ENCODE assay signal across 8 cellular contexts in the genomic region with DNA sequence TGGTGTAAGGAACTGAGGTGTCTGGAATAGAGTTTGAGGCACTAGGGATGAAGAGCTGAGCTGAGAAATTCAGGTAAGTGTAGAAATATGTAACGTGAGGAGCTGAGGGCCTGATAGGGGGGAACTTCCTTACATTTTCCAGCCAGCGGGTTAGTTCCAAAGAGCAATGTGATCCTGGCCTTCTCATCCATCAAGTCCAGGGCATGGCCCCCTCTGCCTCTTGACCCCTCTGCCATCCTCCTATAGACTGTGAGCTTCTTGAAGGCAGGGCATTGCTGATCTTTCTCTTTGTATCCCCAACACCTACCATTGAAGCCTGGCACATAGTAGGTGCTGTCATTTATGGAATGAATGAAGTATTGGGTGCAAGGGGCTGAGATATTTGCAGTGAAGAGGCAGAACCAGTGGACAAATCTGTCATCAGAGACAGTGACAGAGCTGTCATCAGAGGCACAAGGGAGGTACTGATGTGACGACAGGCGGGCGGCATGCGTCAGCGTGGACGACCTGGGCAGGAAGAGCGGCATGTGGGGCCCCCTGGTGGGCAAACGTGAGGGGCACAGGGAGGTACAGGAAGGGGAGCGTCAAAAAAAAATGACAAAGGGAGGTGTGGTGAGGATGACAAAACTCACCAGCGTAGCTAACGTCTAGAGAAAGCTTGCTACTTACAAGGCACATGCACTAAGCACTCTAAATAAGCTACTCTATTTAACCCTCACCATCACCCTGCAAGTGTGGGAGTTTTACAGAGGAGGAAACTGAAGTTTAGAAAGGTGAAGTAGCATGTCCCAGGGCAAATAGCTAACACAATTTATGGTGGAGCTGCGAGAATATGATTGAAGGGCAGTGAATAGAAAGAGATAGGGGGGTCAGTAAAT. TPM values are rescaled to one million over a fixed set of nuclear protein-coding genes. Genes with fewer than 3 reads are reported as not detected.
DNase-seq lines count a peak whose midpoint lies in the region; ATAC-seq, FAIRE-seq and TF ChIP-seq lines count a peak whose summit lies in the region.

No MANE protein-coding gene starts in this region.

- no peaks in the 10 kb centered on the region for H3K27me3 ChIP-seq in bronchial epithelial cell (ENCODE audit: control insufficient read depth, insufficient read depth, low read length)

- ATAC-seq in A549 (peak; percentile 87 to 93), HG02973 (IDR thresholded peaks at IDR 0.05; ENCODE audit: unreplicated experiment) (peak; percentile 83), left colon (peak; percentile 92)

- TF ChIP-seq CTCF in A549 (IDR thresholded peaks at IDR 0.05) = peak; percentile 88
- TF ChIP-seq CTCF in bronchial epithelial cell (IDR thresholded peaks at IDR 0.05; ENCODE audit: insufficient read depth, low read length, severe bottlenecking) = peak; percentile 90

- H3K9me3 ChIP-seq in A549 = no peaks in the 10 kb centered on the region

- H3K4me3 ChIP-seq in A549 (no peak overlapping the region), bronchial epithelial cell (ENCODE audit: low read depth, low read length) (no peak overlapping the region)

- H3K36me3 ChIP-seq in bronchial epithelial cell (ENCODE audit: control insufficient read depth, insufficient read depth, low read length) = no peaks in the 10 kb centered on the region

- intact Hi-C loops in left colon (cut with DNase I, micrococcal nuclease) = loop anchor here (5.0 to 10.0 kb wide), 2 partner anchors 32 to 215 kb away; no protein-coding TSS in a partner anchor

- DNase-seq in A549 (ENCODE audit: low read depth in 1 of 2, low spot score in 1 of 2) = peak; percentile 75 to 89
- DNase-seq in GM18507 (ENCODE audit: extremely low spot score, insufficient read length, low read depth) = peak; percentile 55
- peak; percentile 68 for DNase-seq in NCI-H2171 (lab: John Stamatoyannopoulos, UW)
- peak; percentile 86 for DNase-seq in activated CD4-positive, CD25-positive, alpha-beta regulatory T cell treated with anti-CD3 and anti-CD28 coated beads, Interleukin-2, amount 50 U/mL, for 16 hours (ENCODE audit: low read depth, low spot score)
- DNase-seq in bronchial epithelial cell (ENCODE audit: low read depth) = peak; percentile 82
- DNase-seq in left colon = peak; percentile 81 to 93
- peak; percentile 87 to 91 for DNase-seq in stimulated activated CD4-positive, alpha-beta T cell treated with anti-CD3 and anti-CD28 coated beads, Interleukin-2, amount 100 ng/mL, for 48 hours

- FAIRE-seq in A549 (lab: Jason Lieb, UNC) (no peak), GM18507 (lab: Jason Lieb, UNC) (peak; percentile 88), bronchial epithelial cell (lab: Jason Lieb, UNC) (no peak)

- no peak for TF ChIP-seq EP300 in A549 (IDR thresholded peaks at IDR 0.05)

- H3K4me2 ChIP-seq in A549 = peak overlapping the region; percentile 48

- peak; percentile 80 for TF ChIP-seq RAD21 in A549 (conservative IDR thresholded peaks at IDR 0.05 in 1 of 2, IDR thresholded peaks at IDR 0.05 in 1 of 2)

- CTCF ChIA-PET in A549 (lab: Yijun Ruan, JAX) = interaction anchor here (0.5 to 26.6 kb wide), 56 partner anchors 10 to 593 kb away, joined by 3 to 936 read pairs (median 4); no protein-coding TSS in a partner anchor

- TF ChIP-seq POLR2A in A549 (IDR thresholded peaks at IDR 0.05; ENCODE audit: low read length) = no peak

- peak overlapping the region in 1 of 2 experiments; percentile 65; a peak in 3 of 6 replicates for H3K27ac ChIP-seq in A549

- 18% methylated on average over 14 of the region's 14 CpGs for WGBS in A549 (ENCODE audit: missing lambda C conversion rate)

- POLR2A ChIA-PET in A549 (lab: Yijun Ruan, JAX) = interaction anchor here (1.4 kb wide), 1 partner anchor 149 kb away, joined by 3 read pairs; no protein-coding TSS in a partner anchor

- H3K4me1 ChIP-seq in A549 = peaks cover 27% of the 10 kb centered on the region

TF ChIP-seq in A549, 52 proteins besides CTCF, POLR2A, EP300 and RAD21:
- TF ChIP-seq EHMT2 (IDR thresholded peaks at IDR 0.05; ENCODE audit: low read depth) = no peak
- TF ChIP-seq, protein P1, sequence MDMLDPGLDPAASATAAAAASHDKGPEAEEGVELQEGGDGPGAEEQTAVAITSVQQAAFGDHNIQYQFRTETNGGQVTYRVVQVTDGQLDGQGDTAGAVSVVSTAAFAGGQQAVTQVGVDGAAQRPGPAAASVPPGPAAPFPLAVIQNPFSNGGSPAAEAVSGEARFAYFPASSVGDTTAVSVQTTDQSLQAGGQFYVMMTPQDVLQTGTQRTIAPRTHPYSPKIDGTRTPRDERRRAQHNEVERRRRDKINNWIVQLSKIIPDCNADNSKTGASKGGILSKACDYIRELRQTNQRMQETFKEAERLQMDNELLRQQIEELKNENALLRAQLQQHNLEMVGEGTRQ (IDR thresholded peaks at IDR 0.05) = no peak
- TF ChIP-seq FOSL2 (IDR thresholded peaks at IDR 0.05) = no peak
- peak; percentile 58 for TF ChIP-seq FOSL2 (CRISPR knock-in tag; IDR thresholded peaks at IDR 0.05)
- TF ChIP-seq, protein P2, sequence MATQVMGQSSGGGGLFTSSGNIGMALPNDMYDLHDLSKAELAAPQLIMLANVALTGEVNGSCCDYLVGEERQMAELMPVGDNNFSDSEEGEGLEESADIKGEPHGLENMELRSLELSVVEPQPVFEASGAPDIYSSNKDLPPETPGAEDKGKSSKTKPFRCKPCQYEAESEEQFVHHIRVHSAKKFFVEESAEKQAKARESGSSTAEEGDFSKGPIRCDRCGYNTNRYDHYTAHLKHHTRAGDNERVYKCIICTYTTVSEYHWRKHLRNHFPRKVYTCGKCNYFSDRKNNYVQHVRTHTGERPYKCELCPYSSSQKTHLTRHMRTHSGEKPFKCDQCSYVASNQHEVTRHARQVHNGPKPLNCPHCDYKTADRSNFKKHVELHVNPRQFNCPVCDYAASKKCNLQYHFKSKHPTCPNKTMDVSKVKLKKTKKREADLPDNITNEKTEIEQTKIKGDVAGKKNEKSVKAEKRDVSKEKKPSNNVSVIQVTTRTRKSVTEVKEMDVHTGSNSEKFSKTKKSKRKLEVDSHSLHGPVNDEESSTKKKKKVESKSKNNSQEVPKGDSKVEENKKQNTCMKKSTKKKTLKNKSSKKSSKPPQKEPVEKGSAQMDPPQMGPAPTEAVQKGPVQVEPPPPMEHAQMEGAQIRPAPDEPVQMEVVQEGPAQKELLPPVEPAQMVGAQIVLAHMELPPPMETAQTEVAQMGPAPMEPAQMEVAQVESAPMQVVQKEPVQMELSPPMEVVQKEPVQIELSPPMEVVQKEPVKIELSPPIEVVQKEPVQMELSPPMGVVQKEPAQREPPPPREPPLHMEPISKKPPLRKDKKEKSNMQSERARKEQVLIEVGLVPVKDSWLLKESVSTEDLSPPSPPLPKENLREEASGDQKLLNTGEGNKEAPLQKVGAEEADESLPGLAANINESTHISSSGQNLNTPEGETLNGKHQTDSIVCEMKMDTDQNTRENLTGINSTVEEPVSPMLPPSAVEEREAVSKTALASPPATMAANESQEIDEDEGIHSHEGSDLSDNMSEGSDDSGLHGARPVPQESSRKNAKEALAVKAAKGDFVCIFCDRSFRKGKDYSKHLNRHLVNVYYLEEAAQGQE (IDR thresholded peaks at IDR 0.05) = no peak
- no peak for TF ChIP-seq HDAC2 (IDR thresholded peaks at IDR 0.05)
- no peak for TF ChIP-seq RCOR1 (IDR thresholded peaks at IDR 0.05; ENCODE audit: low read depth, low read length)
- TF ChIP-seq, protein P3, sequence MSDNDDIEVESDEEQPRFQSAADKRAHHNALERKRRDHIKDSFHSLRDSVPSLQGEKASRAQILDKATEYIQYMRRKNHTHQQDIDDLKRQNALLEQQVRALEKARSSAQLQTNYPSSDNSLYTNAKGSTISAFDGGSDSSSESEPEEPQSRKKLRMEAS (IDR thresholded peaks at IDR 0.05) = peak; percentile 83
- no peak for TF ChIP-seq HOXB5 (CRISPR knock-in tag; IDR thresholded peaks at IDR 0.05)
- TF ChIP-seq JUN (IDR thresholded peaks at IDR 0.05) = peak in 1 of 2 experiments; percentile 29; a peak in 1 of 5 replicates
- TF ChIP-seq TP53 (CRISPR knock-in tag; IDR thresholded peaks at IDR 0.05) = no peak
- 0 out of 2 replicates have a peak, but pooled peaks have one; percentile 68 for TF ChIP-seq MYC (IDR thresholded peaks at IDR 0.05; ENCODE audit: borderline replicate concordance, low read length)
- TF ChIP-seq HOXB13 (CRISPR knock-in tag; IDR thresholded peaks at IDR 0.05; ENCODE audit: low read depth) = no peak
- peak; percentile 86 for TF ChIP-seq SMC3 (IDR thresholded peaks at IDR 0.05)

RNA-seq across cellular contexts. Expression of a gene that starts 5.2 kb away (rescaled TPM):
- 22.6 and 27.5 TPM in 2 replicates for polyA plus RNA-seq in A549 (2011; rRNA removed)
- polyA plus RNA-seq in A549 (2012; cell fraction: cytosol; rRNA removed) = 30.6 and 33.7 TPM in 2 replicates
- 61.5 and 75.3 TPM in 2 replicates for polyA plus RNA-seq in A549 (2012; cell fraction: nucleus; rRNA removed)
- 22.8 to 26.6 TPM (median 25.5 TPM) in 3 replicates for polyA plus RNA-seq in A549 (2017; fragmentation: RNase III; extraction: RNeasy Plus Mini Kit Qiagen cat#74134 plus additional on column Dnase treatment)
- polyA minus RNA-seq in A549 (2011; rRNA and poly(A)+ RNA removed) = 22.9 and 33.4 TPM in 2 replicates
- 13.4 and 16.5 TPM in 2 replicates for total RNA-seq in bronchial epithelial cell
- total RNA-seq in left colon = 10 to 100 TPM; 52.3 to 56.1 TPM

RNA-seq across cellular contexts. Expression of a gene that starts 31.4 kb away (rescaled TPM):
- polyA plus RNA-seq in A549 (2011; rRNA removed) (75.8 and 84.3 TPM in 2 replicates), A549 (2017; fragmentation: RNase III; extraction: RNeasy Plus Mini Kit Qiagen cat#74134 plus additional on column Dnase treatment) (82.6 to 88.3 TPM (median 87.2 TPM) in 3 replicates)
- 78.1 and 96.1 TPM in 2 replicates for polyA plus RNA-seq in A549 (2012; cell fraction: cytosol; rRNA removed)
- polyA plus RNA-seq in A549 (2012; cell fraction: nucleus; rRNA removed) = 128 and 152 TPM in 2 replicates
- polyA minus RNA-seq in A549 (2011; rRNA and poly(A)+ RNA removed) = 47.2 and 50.6 TPM in 2 replicates
- total RNA-seq in bronchial epithelial cell (26.3 and 30.0 TPM in 2 replicates), left colon (1 to 10 TPM; 3.5 to 7.1 TPM)
